ENCODE assay signal across 26 cellular contexts in genomic region chr2:170562928-170563327, GRCh38.
DNase-seq lines count a peak whose midpoint lies in the region; ATAC-seq, FAIRE-seq and TF ChIP-seq lines count a peak whose summit lies in the region.
"Had no signal": no experiment of that assay in that cellular context is flagged by ENCODE, and none has a peak within 500 bp of the region (broad histone marks: within the 10 kb centered on the region; RNA-seq: fewer than 3 reads in every experiment).

No MANE protein-coding gene starts in this region.

- intact Hi-C loops in HepG2 (cut with micrococcal nuclease; ENCODE audit: unreplicated experiment) (no loop called here), right lobe of liver (cut with DNase I) (no loop called here), IMR-90 (cut with micrococcal nuclease) (no loop called here)

- no peak for FAIRE-seq in HepG2 (lab: Jason Lieb, UNC)
- no peak for FAIRE-seq in H1 (lab: Jason Lieb, UNC)
- FAIRE-seq: A204.1, GM12878, GM12892, GM19239 had no signal

- H4K20me1 ChIP-seq in HepG2 (ENCODE audit: insufficient read depth, low read length) (no peaks in the 10 kb centered on the region), IMR-90 (ENCODE audit: insufficient read depth, low read length) (no peaks in the 10 kb centered on the region), H1 (replicated peaks in 1 of 2; ENCODE audit: control insufficient read depth in 1 of 2, insufficient read depth in 2 of 2, low read length in 2 of 2) (no peaks in the 10 kb centered on the region)
- H4K20me1 ChIP-seq: BLaER1 had no signal

- no peak overlapping the region for H3K4me3 ChIP-seq in HepG2 (replicated peaks in 1 of 3; ENCODE audit: insufficient read depth in 1 of 3, low read depth in 2 of 3, low read length in 3 of 3)
- no peak overlapping the region for H3K4me3 ChIP-seq in right lobe of liver
- no peak overlapping the region for H3K4me3 ChIP-seq in IMR-90 (ENCODE audit: insufficient read depth, low read depth, low read length)
- H3K4me3 ChIP-seq in H1 (ENCODE audit: extremely low read depth in 1 of 4, insufficient read depth in 2 of 4, low read depth in 3 of 4, low read length in 4 of 4) = no peak overlapping the region
- H3K4me3 ChIP-seq: BLaER1, GM12878 had no signal

- H3K9me3 ChIP-seq in HepG2 (ENCODE audit: low read length) = no peaks in the 10 kb centered on the region
- H3K9me3 ChIP-seq in right lobe of liver = no peaks in the 10 kb centered on the region
- H3K9me3 ChIP-seq in IMR-90 (ENCODE audit: control insufficient read depth, insufficient read depth, low read length) = no peaks in the 10 kb centered on the region
- no peaks in the 10 kb centered on the region for H3K9me3 ChIP-seq in H1 (ENCODE audit: insufficient read depth in 2 of 2, low read depth in 1 of 2, low read length in 1 of 2)
- H3K9me3 ChIP-seq: BE2C, BLaER1 had no signal

- POLR2A ChIA-PET in HepG2 (lab: Yijun Ruan, JAX) (no interaction called here), IMR-90 (lab: Charles Lee; ENCODE audit: unreplicated experiment) (no interaction called here), H1 (lab: Charles Lee; ENCODE audit: partially characterized antibody) (no interaction called here)

- H3K23ac ChIP-seq in IMR-90 (ENCODE audit: low read depth, low read length) = no peak overlapping the region
- no peak overlapping the region for H3K23ac ChIP-seq in H1 (ENCODE audit: insufficient read length)

- H3K4ac ChIP-seq in IMR-90 (ENCODE audit: low read depth, low read length) = no peak overlapping the region
- no peak overlapping the region for H3K4ac ChIP-seq in H1 (replicated peaks; ENCODE audit: insufficient read length, low read depth, low read length)

- in situ Hi-C loops in HepG2 (cut with HindIII; ENCODE audit: extremely low pct_ligation_motif_present, low pct_unique_long_range_greater_than_20kb) = no loop called here
- in situ Hi-C loops in IMR-90 (cut with MboI; ENCODE audit: low sequenced_read_pairs) = no loop called here

- H3K79me2 ChIP-seq in HepG2 (ENCODE audit: insufficient read depth, low read length) = no peaks in the 10 kb centered on the region
- no peaks in the 10 kb centered on the region for H3K79me2 ChIP-seq in H1 (ENCODE audit: control insufficient read depth in 1 of 2, insufficient read depth in 2 of 2, low read length in 2 of 2)

- dilution Hi-C loops in IMR-90 (cut with HindIII; ENCODE audit: low sequenced_read_pairs, unreplicated experiment) = no loop called here

- H2BK120ac ChIP-seq in IMR-90 (ENCODE audit: low read depth, low read length) = no peak overlapping the region
- no peak overlapping the region for H2BK120ac ChIP-seq in H1 (replicated peaks; ENCODE audit: low read depth, low read length)

- H3K56ac ChIP-seq in IMR-90 (ENCODE audit: extremely low read depth, insufficient read depth, low read length) = no peak overlapping the region
- peak overlapping the region; percentile 6 for H3K56ac ChIP-seq in H1 (replicated peaks; ENCODE audit: insufficient read length, low read depth, low read length)

- TF ChIP-seq EP300 in HepG2 (IDR thresholded peaks at IDR 0.05; ENCODE audit: low read depth in 2 of 2, low read length in 2 of 2) (no peak), HepG2 (CRISPR knock-in tag; IDR thresholded peaks at IDR 0.05; ENCODE audit: borderline replicate concordance) (no peak), H1 (IDR thresholded peaks at IDR 0.05; ENCODE audit: borderline replicate concordance in 1 of 2, low read depth in 2 of 2, low read length in 2 of 2) (no peak)

- no peak overlapping the region for H3K14ac ChIP-seq in IMR-90 (replicated peaks; ENCODE audit: low read depth, low read length)
- H3K14ac ChIP-seq in H1 (ENCODE audit: insufficient read length) = no peak overlapping the region

- H2BK20ac ChIP-seq in IMR-90 (ENCODE audit: low read depth, low read length) = no peak overlapping the region
- H2BK20ac ChIP-seq in H1 (ENCODE audit: low read length) = no peak overlapping the region

- H3K9me1 ChIP-seq in IMR-90 (ENCODE audit: insufficient read depth, low read length) = no peaks in the 10 kb centered on the region

- H3K27ac ChIP-seq in HepG2 (ENCODE audit: extremely low read length, insufficient read depth, low read length) = no peak overlapping the region
- no peak overlapping the region for H3K27ac ChIP-seq in right lobe of liver
- no peak overlapping the region for H3K27ac ChIP-seq in IMR-90 (ENCODE audit: insufficient read depth, low read length)
- H3K27ac ChIP-seq in H1 (ENCODE audit: low read depth, low read length) = no peak overlapping the region
- H3K27ac ChIP-seq: BLaER1 had no signal

- H3K18ac ChIP-seq in IMR-90 (ENCODE audit: low read depth, low read length) (no peak overlapping the region), H1 (ENCODE audit: extremely low read depth, low read length) (no peak overlapping the region)

- no peak for ATAC-seq in HepG2
- ATAC-seq in right lobe of liver = no peak
- no peak for ATAC-seq in IMR-90 (ENCODE audit: low read depth)
- ATAC-seq in GM18505 (IDR thresholded peaks at IDR 0.05; ENCODE audit: unreplicated experiment) = no peak
- ATAC-seq: GM12878 had no signal

- H4K5ac ChIP-seq in IMR-90 (ENCODE audit: low read depth, low read length) (no peak overlapping the region), H1 (ENCODE audit: insufficient read length, low read depth, low read length) (no peak overlapping the region)

- H2AK5ac ChIP-seq in IMR-90 (ENCODE audit: low read depth, low read length) (no peak overlapping the region), H1 (ENCODE audit: low read depth, low read length) (no peak overlapping the region)

- TF ChIP-seq POLR2A in HepG2 (IDR thresholded peaks at IDR 0.05; ENCODE audit: insufficient read depth in 1 of 2, low read depth in 2 of 2, low read length in 2 of 2) = no peak
- TF ChIP-seq POLR2A in right lobe of liver (IDR thresholded peaks at IDR 0.05) = no peak
- no peak for TF ChIP-seq POLR2A in IMR-90 (IDR thresholded peaks at IDR 0.05; ENCODE audit: low read depth, low read length)
- no peak for TF ChIP-seq POLR2A in H1 (IDR thresholded peaks at IDR 0.05; ENCODE audit: control extremely low read depth in 1 of 2, low read depth in 2 of 2, low read length in 2 of 2)
- TF ChIP-seq POLR2A in GM18505 (IDR thresholded peaks at IDR 0.05; ENCODE audit: borderline replicate concordance, extremely low read depth, insufficient read depth, insufficient read length) = no peak

- H2BK5ac ChIP-seq in IMR-90 (ENCODE audit: low read depth, low read length, poor library complexity, severe bottlenecking) = peak overlapping the region; percentile 73
- H2BK5ac ChIP-seq in H1 (ENCODE audit: low read depth, low read length) = no peak overlapping the region

- H3K36me3 ChIP-seq in HepG2 (replicated peaks in 1 of 2; ENCODE audit: control insufficient read depth in 1 of 2, insufficient read depth in 2 of 2, low read length in 2 of 2) (no peaks in the 10 kb centered on the region), right lobe of liver (no peaks in the 10 kb centered on the region), IMR-90 (ENCODE audit: control insufficient read depth, insufficient read depth, low read length) (no peaks in the 10 kb centered on the region), H1 (ENCODE audit: control insufficient read depth in 2 of 4, insufficient read depth in 4 of 4, low read length in 3 of 4) (no peaks in the 10 kb centered on the region)
- H3K36me3 ChIP-seq: BE2C, BLaER1 had no signal

- H2BK15ac ChIP-seq in IMR-90 (ENCODE audit: low read depth, low read length) (no peak overlapping the region), H1 (ENCODE audit: low read length) (no peak overlapping the region)

- H3K27me3 ChIP-seq in HepG2 (ENCODE audit: control insufficient read depth in 1 of 2, insufficient read depth in 2 of 2, low read length in 2 of 2) = peaks cover 0 to 28% of the 10 kb centered on the region in 2 experiments; a peak in 4 of 5 replicates
- no peaks in the 10 kb centered on the region for H3K27me3 ChIP-seq in right lobe of liver
- no peaks in the 10 kb centered on the region for H3K27me3 ChIP-seq in IMR-90 (ENCODE audit: control insufficient read depth, insufficient read depth, low read length)
- no peaks in the 10 kb centered on the region for H3K27me3 ChIP-seq in H1 (replicated peaks in 1 of 4; ENCODE audit: control insufficient read depth in 3 of 4, extremely low read depth in 1 of 4, insufficient read depth in 3 of 4, low read length in 3 of 4)
- H3K27me3 ChIP-seq: BE2C, BLaER1 had no signal

- H3K9ac ChIP-seq in HepG2 (ENCODE audit: insufficient read depth, low read depth, low read length) = no peak overlapping the region
- no peak overlapping the region for H3K9ac ChIP-seq in IMR-90 (ENCODE audit: low read depth, low read length)
- no peak overlapping the region for H3K9ac ChIP-seq in H1 (replicated peaks in 1 of 4; ENCODE audit: extremely low read depth in 1 of 4, low read depth in 3 of 4, low read length in 3 of 4)
- H3K9ac ChIP-seq: BLaER1 had no signal

- H3K23me2 ChIP-seq in H1 (ENCODE audit: low read depth, low read length) = peaks cover 2% of the 10 kb centered on the region; the same call in 1 of the 2 replicates

- TF ChIP-seq RAD21 in HepG2 (CRISPR knock-in tag; IDR thresholded peaks at IDR 0.05) (no peak), IMR-90 (IDR thresholded peaks at IDR 0.05; ENCODE audit: low read length) (no peak), H1 (IDR thresholded peaks at IDR 0.05 in 1 of 2, conservative IDR thresholded peaks at IDR 0.05 in 1 of 2; ENCODE audit: low read depth in 2 of 2, low read length in 2 of 2) (no peak)

- H2AK9ac ChIP-seq in IMR-90 (replicated peaks; ENCODE audit: low read depth, low read length, poor library complexity) = no peak overlapping the region

- DNase-seq in HepG2 (ENCODE audit: low spot score) = no peak
- no peak for DNase-seq in right lobe of liver
- no peak for DNase-seq in IMR-90
- no peak for DNase-seq in H1 (ENCODE audit: low read depth in 1 of 2, low spot score in 2 of 2)
- no peak for DNase-seq in stimulated activated CD4-positive, alpha-beta T cell treated with anti-CD3 and anti-CD28 coated beads, Interleukin-4, amount 100 ng/mL, for 1 hour
- DNase-seq: 8988T; ACHN; BE2C; C1 segment of cervical spinal cord; CD4-positive, alpha-beta memory T cell; CD4-positive, CD25-positive, alpha-beta regulatory T cell; CD8-positive, alpha-beta memory T cell; COR-L47; DMS 273 treated with DMSO at 0.1 percent for 48 hours; DMS153; DMS53; DMS79; DND-41; EL; GDM1 had no signal

- H4K91ac ChIP-seq in IMR-90 (ENCODE audit: insufficient read depth, low read depth, low read length) (no peak overlapping the region), H1 (replicated peaks; ENCODE audit: insufficient read length, low read length) (no peak overlapping the region)

- H3K4me2 ChIP-seq in HepG2 (ENCODE audit: low read depth, low read length) (no peak overlapping the region), IMR-90 (ENCODE audit: low read depth, low read length) (no peak overlapping the region), H1 (ENCODE audit: insufficient read depth in 1 of 2, low read depth in 2 of 2, low read length in 2 of 2) (no peak overlapping the region)
- H3K4me2 ChIP-seq: BLaER1 had no signal

- H3K4me1 ChIP-seq in HepG2 (ENCODE audit: insufficient read depth, low read length) = no peaks in the 10 kb centered on the region
- H3K4me1 ChIP-seq in right lobe of liver = no peaks in the 10 kb centered on the region
- no peaks in the 10 kb centered on the region for H3K4me1 ChIP-seq in IMR-90 (ENCODE audit: control insufficient read depth, insufficient read depth, low read length)
- no peaks in the 10 kb centered on the region for H3K4me1 ChIP-seq in H1 (replicated peaks in 1 of 4; ENCODE audit: control insufficient read depth in 3 of 4, insufficient read depth in 4 of 4, low read length in 3 of 4)
- H3K4me1 ChIP-seq: BE2C, BLaER1 had no signal

- no TSS peak for BruUV-seq in HepG2 (replicated peaks; lab: Mats Ljungman, UMichigan)
- no TSS peak for BruUV-seq in IMR-90 (replicated peaks; lab: Mats Ljungman, UMichigan)

- TF ChIP-seq CTCF in HepG2 (CRISPR knock-in tag; IDR thresholded peaks at IDR 0.05) (no peak), right lobe of liver (IDR thresholded peaks at IDR 0.05) (no peak), IMR-90 (conservative IDR thresholded peaks at IDR 0.05; ENCODE audit: low read depth, low read length) (no peak), H1 (IDR thresholded peaks at IDR 0.05; ENCODE audit: control extremely low read depth in 1 of 3, insufficient read depth in 1 of 3, low read depth in 1 of 3, low read length in 3 of 3) (no peak)

- H3K79me1 ChIP-seq in IMR-90 (ENCODE audit: low read depth in 1 of 2, low read length in 2 of 2) (no peaks in the 10 kb centered on the region), H1 (ENCODE audit: low read depth, low read length) (no peaks in the 10 kb centered on the region)

- H2AFZ ChIP-seq in HepG2 (ENCODE audit: low read length) (no peak overlapping the region), IMR-90 (replicated peaks; ENCODE audit: low read length, poor library complexity) (no peak overlapping the region), H1 (ENCODE audit: low read length) (no peak overlapping the region)

- H2BK12ac ChIP-seq in H1 (ENCODE audit: low read depth, low read length) = no peak overlapping the region

- H4K8ac ChIP-seq in IMR-90 (ENCODE audit: low read depth in 2 of 2, low read length in 2 of 2) (no peak overlapping the region), H1 (ENCODE audit: extremely low read depth, insufficient read depth, low read length) (no peak overlapping the region)

- CTCF ChIA-PET in HepG2 (lab: Yijun Ruan, JAX; ENCODE audit: low intra/inter-chr PET ratio, low total read pairs) (no interaction called here), IMR-90 (lab: Yijun Ruan, JAX) (no interaction called here), H1 (lab: Charles Lee; ENCODE audit: partially characterized antibody) (interaction anchor here (0.6 to 1.0 kb wide), 2 partner anchors 14 to 393 kb away, joined by 3 read pairs; no protein-coding TSS in a partner anchor)
